In the genomic region with DNA sequence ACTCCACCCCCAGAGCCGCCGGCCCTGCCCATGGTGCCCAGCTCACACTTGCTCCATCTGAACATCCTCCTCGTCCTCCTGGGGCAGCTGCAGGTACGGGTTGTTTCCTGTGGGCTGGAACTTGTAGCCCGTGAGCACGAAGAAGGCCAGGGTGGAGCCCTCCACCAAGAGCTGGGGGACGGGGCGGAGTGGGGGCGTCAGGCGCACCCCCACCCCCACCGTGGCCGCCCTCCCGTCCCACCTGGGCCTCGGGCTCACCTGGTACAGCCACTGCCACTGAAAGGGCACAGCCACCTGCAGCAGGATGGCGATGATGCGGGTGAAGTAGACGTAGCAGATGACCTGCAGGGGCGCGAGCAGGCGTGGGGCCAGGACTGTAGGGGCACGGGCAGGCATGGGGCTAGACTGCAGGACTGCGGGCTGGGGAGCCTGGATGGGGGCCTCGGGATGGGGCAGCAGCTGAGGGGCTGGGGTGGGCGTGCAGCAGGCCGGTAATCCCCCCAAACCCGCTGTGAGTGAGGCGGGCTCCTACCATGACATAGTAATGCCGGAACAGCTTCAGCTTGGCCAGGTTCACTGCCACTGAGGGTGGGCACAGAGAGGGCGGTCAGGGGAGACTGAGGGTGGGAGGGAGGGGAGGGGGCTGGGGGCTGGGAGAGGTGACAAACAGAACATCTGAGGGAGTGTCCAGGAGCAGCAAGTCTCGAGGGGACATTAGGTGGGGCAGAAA, we compare ENCODE assay signal across 12 cellular contexts. TPM values are rescaled to one million over a fixed set of nuclear protein-coding genes. Genes with fewer than 3 reads are reported as not detected.
"Had no signal": no experiment of that assay in that cellular context is flagged by ENCODE, and none has a peak within 500 bp of the region (broad histone marks: within the 10 kb centered on the region; RNA-seq: fewer than 3 reads in every experiment).

No MANE protein-coding gene starts in this region.

- FAIRE-seq: astrocyte, frontal cortex, islet of Langerhans had no signal

- H3K4me3 ChIP-seq: heart left ventricle, left ventricle myocardium inferior had no signal

- H3K27ac ChIP-seq: dorsolateral prefrontal cortex, heart left ventricle, left ventricle myocardium inferior, WERI-Rb-1 had no signal

- H3K9me3 ChIP-seq: left ventricle myocardium inferior, upper lobe of right lung had no signal

- H3K27me3 ChIP-seq: dorsolateral prefrontal cortex, upper lobe of right lung had no signal

- H3K36me3 ChIP-seq: WERI-Rb-1 had no signal

- DNase-seq: left ventricle myocardium inferior, mesenchymal stem cell, T-helper 17 cell had no signal

RNA-seq across cellular contexts. Expression of a gene that starts 36.1 kb away (rescaled TPM):
- total RNA-seq: osteocyte had no signal

RNA-seq across cellular contexts. Expression of a gene that starts 41.4 kb away (rescaled TPM):
- total RNA-seq: astrocyte, endodermal cell, osteocyte had no signal
